In genomic region chr1:159207774-159208459, GRCh38 we compare ENCODE assay signal across 2 cellular contexts.
TF ChIP-seq lines count a peak whose summit lies in the region.

No MANE protein-coding gene starts in this region.

TF ChIP-seq in liver, 16 proteins besides CTCF, POLR2A, EP300 and RAD21 (continued from another document):
- TF ChIP-seq REST (IDR thresholded peaks at IDR 0.05), result peak; percentile 90

TF ChIP-seq in HepG2, 621 proteins besides CTCF, POLR2A, EP300 and RAD21 (continued from another document):
- no peak for TF ChIP-seq JUN (CRISPR knock-in tag; IDR thresholded peaks at IDR 0.05)
- TF ChIP-seq HES4 (CRISPR knock-in tag; IDR thresholded peaks at IDR 0.05; ENCODE audit: borderline replicate concordance), result no peak
- TF ChIP-seq ZMYM4 (CRISPR knock-in tag; IDR thresholded peaks at IDR 0.05), result no peak
TF ChIP-seq in HepG2: peak in this region for 0.
